ENCODE assay signal across 19 cellular contexts in the genomic region with DNA sequence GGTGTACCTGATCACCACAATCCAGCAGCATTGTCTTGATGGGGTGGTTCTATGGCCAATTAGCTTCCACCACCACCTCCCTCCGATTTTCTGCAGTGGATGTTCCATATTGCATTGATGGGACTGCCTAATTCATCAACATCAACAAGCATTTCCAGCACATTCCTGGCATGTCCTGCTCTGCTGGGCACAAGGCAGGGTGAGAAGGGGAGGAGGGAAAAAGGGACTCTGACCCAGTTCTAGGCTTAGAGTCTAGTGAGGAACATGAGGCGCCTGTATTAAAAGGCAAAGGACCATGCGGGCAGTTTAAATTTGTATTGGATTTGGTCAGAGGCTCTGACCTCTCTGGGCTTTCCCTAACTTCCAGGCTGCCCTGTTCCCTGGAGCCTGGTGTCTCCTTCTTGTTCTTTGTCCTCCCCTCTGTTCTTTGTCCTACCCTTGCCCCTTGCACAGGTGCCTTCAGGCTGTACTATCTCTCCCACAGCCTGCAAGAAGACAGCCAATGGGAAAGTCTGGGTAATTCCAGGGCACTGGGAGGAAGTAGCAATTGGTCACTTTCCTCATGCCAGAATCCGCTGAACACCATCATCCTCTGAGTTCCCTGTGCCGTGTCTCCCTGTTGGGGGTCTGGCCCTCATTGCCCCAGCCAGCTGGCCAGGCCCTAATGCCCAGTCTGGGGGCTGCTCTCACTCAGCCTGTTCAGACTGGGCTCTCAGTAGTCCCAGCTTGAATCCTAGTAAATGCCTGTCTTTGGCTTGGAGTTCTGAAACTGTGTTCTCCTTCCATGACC. TPM values are rescaled to one million over a fixed set of nuclear protein-coding genes. Genes with fewer than 3 reads are reported as not detected.
"Had no signal": no experiment of that assay in that cellular context is flagged by ENCODE, and none has a peak within 500 bp of the region (broad histone marks: within the 10 kb centered on the region; RNA-seq: fewer than 3 reads in every experiment).

No MANE protein-coding gene starts in this region.

- DNase-seq: activated CD4-positive, alpha-beta T cell treated with anti-CD3 and anti-CD28 coated beads for 1 hour; activated CD4-positive, alpha-beta T cell treated with anti-CD3 and anti-CD28 coated beads, Interleukin-2, amount 50 U/mL, for 1 hour; activated gamma-delta T cell treated with Interleukin-2 at 50 U/mL for 16 hours; activated T-cell treated with anti-CD3 and anti-CD28 coated beads, Interleukin-2, amount 50 U/mL, for 1 hour; body of pancreas; effector memory CD4-positive, alpha-beta T cell; foreskin melanocyte; naive thymus-derived CD8-positive, alpha-beta T cell; small intestine; stimulated activated CD4-positive, alpha-beta T cell treated with anti-CD3 and anti-CD28 coated beads, Interleukin-2, amount 100 ng/mL, for 24 hours; stomach; testis; upper lobe of left lung had no signal

- H3K36me3 ChIP-seq: stomach, upper lobe of left lung had no signal

- H3K36me3 Mint-ChIP-seq: activated naive CD4-positive, alpha-beta T cell treated with anti-CD3 and anti-CD28 coated beads, Interleukin-2, amount 50 U/mL, for 24 hours; mesothelial cell of epicardium; naive thymus-derived CD8-positive, alpha-beta T cell; stimulated activated effector memory CD8-positive, alpha-beta T cell treated with anti-CD3 and anti-CD28 coated beads, Interleukin-12 subunit alpha, Interleukin-12 subunit beta, amount 100 ng/mL, for 72 hours had no signal

- H3K4me3 ChIP-seq: body of pancreas, stomach, testis, upper lobe of left lung had no signal

- H3K4me1 ChIP-seq: body of pancreas, testis had no signal

- H3K4me3 Mint-ChIP-seq: activated naive CD4-positive, alpha-beta T cell treated with anti-CD3 and anti-CD28 coated beads, Interleukin-2, amount 50 U/mL, for 24 hours; mesothelial cell of epicardium; naive thymus-derived CD8-positive, alpha-beta T cell; stimulated activated effector memory CD8-positive, alpha-beta T cell treated with anti-CD3 and anti-CD28 coated beads, Interleukin-12 subunit alpha, Interleukin-12 subunit beta, amount 100 ng/mL, for 72 hours had no signal

- H3K27ac Mint-ChIP-seq: activated naive CD4-positive, alpha-beta T cell treated with anti-CD3 and anti-CD28 coated beads, Interleukin-2, amount 50 U/mL, for 24 hours; mesothelial cell of epicardium; naive thymus-derived CD8-positive, alpha-beta T cell; stimulated activated effector memory CD8-positive, alpha-beta T cell treated with anti-CD3 and anti-CD28 coated beads, Interleukin-12 subunit alpha, Interleukin-12 subunit beta, amount 100 ng/mL, for 72 hours had no signal

- H3K27ac ChIP-seq: body of pancreas, parathyroid adenoma, stomach, testis, upper lobe of left lung had no signal

- H3K9me3 ChIP-seq: body of pancreas, stomach, testis, upper lobe of left lung had no signal

- H3K4me1 Mint-ChIP-seq: activated naive CD4-positive, alpha-beta T cell treated with anti-CD3 and anti-CD28 coated beads, Interleukin-2, amount 50 U/mL, for 24 hours; naive thymus-derived CD8-positive, alpha-beta T cell; stimulated activated effector memory CD8-positive, alpha-beta T cell treated with anti-CD3 and anti-CD28 coated beads, Interleukin-12 subunit alpha, Interleukin-12 subunit beta, amount 100 ng/mL, for 72 hours had no signal

- ATAC-seq: body of pancreas; left lobe of liver; naive thymus-derived CD8-positive, alpha-beta T cell; stimulated activated effector memory CD8-positive, alpha-beta T cell treated with anti-CD3 and anti-CD28 coated beads, Interleukin-12 subunit alpha, Interleukin-12 subunit beta, amount 100 ng/mL, for 72 hours had no signal

- H3K9me3 Mint-ChIP-seq: activated naive CD4-positive, alpha-beta T cell treated with anti-CD3 and anti-CD28 coated beads, Interleukin-2, amount 50 U/mL, for 24 hours; mesothelial cell of epicardium; naive thymus-derived CD8-positive, alpha-beta T cell; stimulated activated effector memory CD8-positive, alpha-beta T cell treated with anti-CD3 and anti-CD28 coated beads, Interleukin-12 subunit alpha, Interleukin-12 subunit beta, amount 100 ng/mL, for 72 hours had no signal

- H2AFZ ChIP-seq: parathyroid adenoma had no signal

- H3K79me2 ChIP-seq: parathyroid adenoma had no signal

- H3K27me3 ChIP-seq: body of pancreas, testis, upper lobe of left lung had no signal

RNA-seq across cellular contexts. Expression of a gene that starts 43.3 kb away (rescaled TPM):
- total RNA-seq: naive thymus-derived CD8-positive, alpha-beta T cell; T-helper 2 cell treated with Interferon-gamma antibody and Interleukin-4, amounts not matched to agents 100 ng/mL and 5 ng/mL, for 36 hours had no signal
